26 cellular contexts compared by ENCODE assay signal in the genomic region with DNA sequence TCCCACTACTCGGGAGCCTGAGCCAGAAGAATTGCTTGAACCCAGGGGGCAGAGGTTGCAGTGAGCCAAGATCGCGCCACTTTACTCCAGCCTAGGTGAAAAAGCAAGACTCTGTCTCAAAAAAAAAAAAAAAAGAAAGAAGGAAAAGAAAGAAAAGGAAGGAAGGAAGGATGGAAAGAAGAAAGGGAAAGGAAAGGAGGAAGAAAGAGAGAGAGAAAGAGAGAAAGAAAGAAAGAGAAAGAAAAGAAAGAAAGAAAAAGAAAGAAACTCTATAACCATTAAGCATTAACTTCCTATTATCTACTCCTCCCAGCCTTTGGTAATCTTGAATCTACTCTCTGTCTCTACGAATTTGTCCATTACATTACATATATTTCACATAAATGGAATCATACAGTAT. TPM values are rescaled to one million over a fixed set of nuclear protein-coding genes. Genes with fewer than 3 reads are reported as not detected.
DNase-seq lines count a peak whose midpoint lies in the region; FAIRE-seq and TF ChIP-seq lines count a peak whose summit lies in the region.
"Had no signal": no experiment of that assay in that cellular context is flagged by ENCODE, and none has a peak within 500 bp of the region (broad histone marks: within the 10 kb centered on the region; RNA-seq: fewer than 3 reads in every experiment).

No MANE protein-coding gene starts in this region.

- H3K4me1 ChIP-seq in thyroid gland = no peaks in the 10 kb centered on the region

- peak; percentile 11 for FAIRE-seq in TTC549 (lab: Jason Lieb, UNC)
- FAIRE-seq: A204.1, GM12892, GM18507 had no signal

- no peak overlapping the region for H3K4me3 ChIP-seq in thyroid gland (replicated peaks in 1 of 3)
- H3K4me3 ChIP-seq: BLaER1, GM12878 had no signal

- no peaks in the 10 kb centered on the region for H3K27me3 ChIP-seq in thyroid gland
- H3K27me3 ChIP-seq: BE2C, BLaER1 had no signal

- DNase-seq in mesenteric fat pad (ENCODE audit: low spot score) (peak; percentile 60), thyroid gland (no peak), cerebellar cortex (ENCODE audit: low spot score) (no peak), kidney tubule cell (ENCODE audit: low spot score) (no peak)
- DNase-seq: 8988T; ACHN; BE2C; CD4-positive, alpha-beta memory T cell; CD4-positive, CD25-positive, alpha-beta regulatory T cell; CD8-positive, alpha-beta memory T cell; COR-L47; DMS 273 treated with DMSO at 0.1 percent for 48 hours; DMS153; DMS53; DMS79; DND-41; EL; GDM1 had no signal

- H3K27ac ChIP-seq in cingulate gyrus (ENCODE audit: low read depth, low read length) = peak overlapping the region; percentile 23
- no peak overlapping the region for H3K27ac ChIP-seq in thyroid gland
- H3K27ac ChIP-seq: BLaER1 had no signal

- no peaks in the 10 kb centered on the region for H3K9me3 ChIP-seq in thyroid gland
- H3K9me3 ChIP-seq: BE2C, BLaER1 had no signal

- no peak for TF ChIP-seq CTCF in thyroid gland (IDR thresholded peaks at IDR 0.05)

- TF ChIP-seq POLR2A in thyroid gland (IDR thresholded peaks at IDR 0.05) = no peak

- intact Hi-C loops in thyroid gland (cut with DNase I) = no loop called here

- WGBS in thyroid gland, 2 donors = 76 to 80% methylated on average over 4 of the region's 4 CpGs

- H3K36me3 ChIP-seq in thyroid gland = no peaks in the 10 kb centered on the region
- H3K36me3 ChIP-seq: BE2C, BLaER1 had no signal

RNA-seq across cellular contexts. Expression of gene NFASC, which starts 6.9 kb away (rescaled TPM):
- total RNA-seq in mesenteric fat pad (11.5 TPM), thyroid gland (1 to 10 TPM; 3.6 to 9.4 (median 3.9) TPM)
- total RNA-seq: CD4-positive, alpha-beta memory T cell; CD4-positive, CD25-positive, alpha-beta regulatory T cell; G401 had no signal
